In genomic region chr2:160901631-160902030, GRCh38 we compare ENCODE assay signal across 29 cellular contexts.
DNase-seq lines count a peak whose midpoint lies in the region; ATAC-seq and TF ChIP-seq lines count a peak whose summit lies in the region.
"Had no signal": no experiment of that assay in that cellular context is flagged by ENCODE, and none has a peak within 500 bp of the region (broad histone marks: within the 10 kb centered on the region; RNA-seq: fewer than 3 reads in every experiment).

No MANE protein-coding gene starts in this region.

- TF ChIP-seq CTCF in IMR-90 (conservative IDR thresholded peaks at IDR 0.05; ENCODE audit: low read depth, low read length) (no peak), endodermal cell (conservative IDR thresholded peaks at IDR 0.05) (no peak)

- H4K5ac ChIP-seq in IMR-90 (ENCODE audit: low read depth, low read length), result no peak overlapping the region

- no peak overlapping the region for H3K27ac Mint-ChIP-seq in endodermal cell
- H3K27ac Mint-ChIP-seq: activated CD4-positive, alpha-beta memory T cell treated with anti-CD3 and anti-CD28 coated beads, Interleukin-2, amount 10 ng/mL, durations not matched to agents 7 days and 5 days; activated naive CD4-positive, alpha-beta T cell treated with anti-CD3 and anti-CD28 coated beads, Interleukin-2, amount 10 ng/mL, durations not matched to agents 7 days and 5 days; activated T-helper 17 cell treated with anti-CD3 and anti-CD28 coated beads, Interleukin-2, amount 50 U/mL, for 72 hours; nephron progenitor cell had no signal

- H4K91ac ChIP-seq in IMR-90 (ENCODE audit: insufficient read depth, low read depth, low read length), result no peak overlapping the region

- H3K4me1 ChIP-seq in IMR-90 (ENCODE audit: control insufficient read depth, insufficient read depth, low read length) (no peaks in the 10 kb centered on the region), endodermal cell (ENCODE audit: control insufficient read depth, insufficient read depth, low read length) (no peaks in the 10 kb centered on the region), right cardiac atrium (ENCODE audit: control insufficient read depth, insufficient read depth, low read length) (peaks cover 4% of the 10 kb centered on the region)
- H3K4me1 ChIP-seq: adrenal gland, BE2C, body of pancreas, Peyer's patch had no signal

- no peaks in the 10 kb centered on the region for H3K27me3 Mint-ChIP-seq in endodermal cell (ENCODE audit: insufficient read depth)
- H3K27me3 Mint-ChIP-seq: activated naive CD4-positive, alpha-beta T cell treated with anti-CD3 and anti-CD28 coated beads, Interleukin-2, amount 10 ng/mL, durations not matched to agents 7 days and 5 days had no signal

- no TSS peak for BruUV-seq in IMR-90 (replicated peaks; lab: Mats Ljungman, UMichigan)

- no peak overlapping the region for H3K56ac ChIP-seq in IMR-90 (ENCODE audit: extremely low read depth, insufficient read depth, low read length)

- H2BK15ac ChIP-seq in IMR-90 (ENCODE audit: low read depth, low read length), result no peak overlapping the region

- in situ Hi-C loops in IMR-90 (cut with MboI; ENCODE audit: low sequenced_read_pairs), result no loop called here

- no peak for TF ChIP-seq POLR2A in IMR-90 (IDR thresholded peaks at IDR 0.05; ENCODE audit: low read depth, low read length)

- no peaks in the 10 kb centered on the region for H3K9me3 Mint-ChIP-seq in endodermal cell
- H3K9me3 Mint-ChIP-seq: activated CD4-positive, alpha-beta memory T cell treated with anti-CD3 and anti-CD28 coated beads, Interleukin-2, amount 10 ng/mL, durations not matched to agents 7 days and 5 days; activated naive CD4-positive, alpha-beta T cell treated with anti-CD3 and anti-CD28 coated beads, Interleukin-2, amount 10 ng/mL, durations not matched to agents 7 days and 5 days; activated T-helper 17 cell treated with anti-CD3 and anti-CD28 coated beads, Interleukin-2, amount 50 U/mL, for 72 hours had no signal

- no peaks in the 10 kb centered on the region for H4K20me1 ChIP-seq in IMR-90 (ENCODE audit: insufficient read depth, low read length)

- H2BK20ac ChIP-seq in IMR-90 (ENCODE audit: low read depth, low read length), result no peak overlapping the region

- H3K4ac ChIP-seq in IMR-90 (ENCODE audit: low read depth, low read length), result no peak overlapping the region

- no CpG with 5 or more reads among the region's 4 CpGs for WGBS in IMR-90 (ENCODE audit: extremely low coverage in 2 of 2, insufficient read length in 1 of 2), 2 experiments
- 86% methylated on average over 4 of the region's 4 CpGs; no CpG with 5 or more reads in 1 of the 2 experiments for WGBS in endodermal cell (ENCODE audit: insufficient coverage in 1 of 2, insufficient read length in 1 of 2), 2 experiments
- 46% methylated on average over 4 of the region's 4 CpGs for WGBS in right cardiac atrium

- TF ChIP-seq RAD21 in IMR-90 (IDR thresholded peaks at IDR 0.05; ENCODE audit: low read length), result no peak

- H3K14ac ChIP-seq in IMR-90 (replicated peaks; ENCODE audit: low read depth, low read length), result no peak overlapping the region

- H3K4me1 Mint-ChIP-seq in endodermal cell, result peaks cover 19% of the 10 kb centered on the region
- H3K4me1 Mint-ChIP-seq: activated CD4-positive, alpha-beta memory T cell treated with anti-CD3 and anti-CD28 coated beads, Interleukin-2, amount 10 ng/mL, durations not matched to agents 7 days and 5 days; activated naive CD4-positive, alpha-beta T cell treated with anti-CD3 and anti-CD28 coated beads, Interleukin-2, amount 10 ng/mL, durations not matched to agents 7 days and 5 days; activated T-helper 17 cell treated with anti-CD3 and anti-CD28 coated beads, Interleukin-2, amount 50 U/mL, for 72 hours had no signal

- POLR2A ChIA-PET in IMR-90 (lab: Charles Lee; ENCODE audit: unreplicated experiment), result no interaction called here

- H3K18ac ChIP-seq in IMR-90 (ENCODE audit: low read depth, low read length), result no peak overlapping the region

- no peaks in the 10 kb centered on the region for H3K36me3 Mint-ChIP-seq in endodermal cell (ENCODE audit: low read depth)
- H3K36me3 Mint-ChIP-seq: activated naive CD4-positive, alpha-beta T cell treated with anti-CD3 and anti-CD28 coated beads, Interleukin-2, amount 10 ng/mL, durations not matched to agents 7 days and 5 days had no signal

- H3K36me3 ChIP-seq in IMR-90 (ENCODE audit: control insufficient read depth, insufficient read depth, low read length) (no peaks in the 10 kb centered on the region), endodermal cell (ENCODE audit: control insufficient read depth, insufficient read depth, low read length) (no peaks in the 10 kb centered on the region)
- H3K36me3 ChIP-seq: adrenal gland, BE2C, ovary, Peyer's patch, tibial nerve had no signal

- no peaks in the 10 kb centered on the region; the same call in 1 of the 2 replicates for H3K9me1 ChIP-seq in IMR-90 (ENCODE audit: insufficient read depth, low read length)

- H3K9me3 ChIP-seq in IMR-90 (ENCODE audit: control insufficient read depth, insufficient read depth, low read length) (no peaks in the 10 kb centered on the region), endodermal cell (ENCODE audit: control insufficient read depth, low read length) (no peaks in the 10 kb centered on the region), right cardiac atrium (ENCODE audit: control insufficient read depth, low read length) (no peaks in the 10 kb centered on the region)
- H3K9me3 ChIP-seq: adrenal gland, BE2C, body of pancreas, ovary, Peyer's patch, tibial nerve had no signal

- H2BK5ac ChIP-seq in IMR-90 (ENCODE audit: low read depth, low read length, poor library complexity, severe bottlenecking), result no peak overlapping the region

- no peak for DNase-seq in IMR-90
- DNase-seq in endodermal cell, result no peak
- peak in 1 of 3 donors; percentile 51 for DNase-seq in right cardiac atrium
- DNase-seq in sciatic nerve (ENCODE audit: low spot score), result no peak
- DNase-seq in SKM-1 treated with dmso at 0.1 percent for 144 hours (lab: John Stamatoyannopoulos, UW; ENCODE audit: unreplicated experiment), result no peak
- DNase-seq in COLO829 (ENCODE audit: low spot score), result no peak
- DNase-seq in medulla oblongata (ENCODE audit: extremely low spot score), result no peak
- DNase-seq in Kasumi-1 (lab: John Stamatoyannopoulos, UW), result no peak
- DNase-seq: activated CD4-positive, alpha-beta memory T cell treated with anti-CD3 and anti-CD28 coated beads, Interleukin-2, amount 10 ng/mL, durations not matched to agents 7 days and 5 days; activated CD8-positive, alpha-beta memory T cell treated with anti-CD3 and anti-CD28 coated beads, Interleukin-2, amount 50 U/mL, for 48 hours; activated naive CD4-positive, alpha-beta T cell treated with anti-CD3 and anti-CD28 coated beads, Interleukin-2, amount 10 ng/mL, durations not matched to agents 7 days and 5 days; adrenal gland; BE2C; body of pancreas; glutamatergic neuron; kidney; MM.1S; NCI-H1417; NCI-H2029 treated with DMSO at 0.1 percent for 48 hours; NCI-H345; nephron progenitor cell; Peyer's patch; SIG-M5; stimulated activated CD4-positive, alpha-beta T cell treated with anti-CD3 and anti-CD28 coated beads, Interleukin-12 subunit alpha, Interleukin-12 subunit beta, amount 100 ng/mL, for 4 hours; stimulated activated CD4-positive, alpha-beta T cell treated with anti-CD3 and anti-CD28 coated beads, Interleukin-4, amount 100 ng/mL, for 1 hour had no signal

- no peak overlapping the region for H4K8ac ChIP-seq in IMR-90 (ENCODE audit: low read depth in 2 of 2, low read length in 2 of 2)

- H3K23ac ChIP-seq in IMR-90 (ENCODE audit: low read depth, low read length), result no peak overlapping the region

- ATAC-seq in IMR-90 (ENCODE audit: low read depth) (peak; percentile 27), right cardiac atrium (peak; percentile 34 to 71), sciatic nerve (peak; percentile 26)
- ATAC-seq: activated T-helper 17 cell treated with anti-CD3 and anti-CD28 coated beads, Interleukin-2, amount 50 U/mL, for 72 hours; body of pancreas had no signal

- no peak overlapping the region for H3K9ac ChIP-seq in IMR-90 (ENCODE audit: low read depth, low read length)
- H3K9ac ChIP-seq in endodermal cell (ENCODE audit: extremely low read depth, low read length, poor library complexity, severe bottlenecking), result no peak overlapping the region

- H3K4me2 ChIP-seq in IMR-90 (ENCODE audit: low read depth, low read length), result no peak overlapping the region; the same call in 1 of the 2 replicates

- no peak overlapping the region for H3K4me3 Mint-ChIP-seq in endodermal cell
- H3K4me3 Mint-ChIP-seq: activated CD4-positive, alpha-beta memory T cell treated with anti-CD3 and anti-CD28 coated beads, Interleukin-2, amount 10 ng/mL, durations not matched to agents 7 days and 5 days; activated naive CD4-positive, alpha-beta T cell treated with anti-CD3 and anti-CD28 coated beads, Interleukin-2, amount 10 ng/mL, durations not matched to agents 7 days and 5 days; activated T-helper 17 cell treated with anti-CD3 and anti-CD28 coated beads, Interleukin-2, amount 50 U/mL, for 72 hours; nephron progenitor cell had no signal

- H3K27ac ChIP-seq in IMR-90 (ENCODE audit: insufficient read depth, low read length), result no peak overlapping the region
- peak overlapping the region; percentile 73 for H3K27ac ChIP-seq in endodermal cell (ENCODE audit: low read depth, low read length)
- H3K27ac ChIP-seq in right cardiac atrium (ENCODE audit: low read length), result no peak overlapping the region
- H3K27ac ChIP-seq: adrenal gland, body of pancreas, ovary, tibial nerve had no signal

- no peak overlapping the region for H2AK9ac ChIP-seq in IMR-90 (replicated peaks; ENCODE audit: low read depth, low read length, poor library complexity)

- CTCF ChIA-PET in IMR-90 (lab: Yijun Ruan, JAX), result interaction anchor here (0.5 to 1.0 kb wide), 2 partner anchors 16 to 1761 kb away, joined by 3 to 4 read pairs; no protein-coding TSS in a partner anchor

- H2BK120ac ChIP-seq in IMR-90 (ENCODE audit: low read depth, low read length), result no peak overlapping the region

- H3K79me1 ChIP-seq in IMR-90 (ENCODE audit: low read depth in 1 of 2, low read length in 2 of 2), result no peaks in the 10 kb centered on the region

- H3K4me3 ChIP-seq in IMR-90 (ENCODE audit: insufficient read depth, low read depth, low read length), result no peak overlapping the region
- no peak overlapping the region for H3K4me3 ChIP-seq in endodermal cell (ENCODE audit: low read length)
- peak overlapping the region; percentile 10 for H3K4me3 ChIP-seq in right cardiac atrium (ENCODE audit: low read length)
- H3K4me3 ChIP-seq: adrenal gland, body of pancreas, lung, ovary, Peyer's patch, tibial nerve had no signal

- no peaks in the 10 kb centered on the region for H3K27me3 ChIP-seq in IMR-90 (ENCODE audit: control insufficient read depth, insufficient read depth, low read length)
- no peaks in the 10 kb centered on the region for H3K27me3 ChIP-seq in endodermal cell (ENCODE audit: control insufficient read depth, insufficient read depth, low read length, poor library complexity, severe bottlenecking)
- no peaks in the 10 kb centered on the region for H3K27me3 ChIP-seq in right cardiac atrium (ENCODE audit: control insufficient read depth, insufficient read depth)
- H3K27me3 ChIP-seq: adrenal gland, BE2C, body of pancreas, ovary, Peyer's patch, tibial nerve had no signal

- no peak overlapping the region for H2AFZ ChIP-seq in IMR-90 (replicated peaks; ENCODE audit: low read length, poor library complexity)

- intact Hi-C loops in IMR-90 (cut with micrococcal nuclease) (loop anchor here (1.0 kb wide), 1 partner anchor 9 kb away; no protein-coding TSS in a partner anchor), right cardiac atrium (cut with DNase I) (no loop called here), sciatic nerve (cut with DNase I) (no loop called here)

- no peak overlapping the region for H2AK5ac ChIP-seq in IMR-90 (ENCODE audit: low read depth, low read length)

- dilution Hi-C loops in IMR-90 (cut with HindIII; ENCODE audit: low sequenced_read_pairs, unreplicated experiment), result no loop called here
